13 cellular contexts compared by ENCODE assay signal in genomic region chr7:104328970-104329825, GRCh38. TPM values are rescaled to one million over a fixed set of nuclear protein-coding genes. Genes with fewer than 3 reads are reported as not detected.
DNase-seq lines count a peak whose midpoint lies in the region; ATAC-seq and TF ChIP-seq lines count a peak whose summit lies in the region.
"Had no signal": no experiment of that assay in that cellular context is flagged by ENCODE, and none has a peak within 500 bp of the region (broad histone marks: within the 10 kb centered on the region; RNA-seq: fewer than 3 reads in every experiment).

No MANE protein-coding gene starts in this region.

- TF ChIP-seq CTCF in cardiac muscle cell (IDR thresholded peaks at IDR 0.05; ENCODE audit: low read depth, low read length) (no peak), vagina (IDR thresholded peaks at IDR 0.05) (no peak)

- DNase-seq in cardiac muscle cell (ENCODE audit: low read depth in 1 of 2, low spot score in 1 of 2) (peak in 1 of 2 donors; percentile 2), cardiac septum (ENCODE audit: low spot score) (no peak), left kidney (ENCODE audit: low read depth, low spot score) (peak; percentile 10), vagina (ENCODE audit: extremely low spot score in 2 of 2) (no peak), DMS114 treated with DMSO at 0.1 percent for 48 hours (lab: John Stamatoyannopoulos, UW; ENCODE audit: unreplicated experiment) (no peak)
- no peak for DNase-seq in activated T-helper 1 cell treated with anti-CD3 and anti-CD28 coated beads, Interleukin-12 subunit alpha, Interleukin-12 subunit beta, Interleukin-2, Interleukin-4 antibody, amounts not matched to agents 30 ng/mL and 10 ng/mL and 1 ng/mL, durations not matched to agents 14 hours and 24 hours and 36 hours (ENCODE audit: low spot score)
- DNase-seq: amniotic stem cell, DMS153, transverse colon had no signal

- peaks cover 8% of the 10 kb centered on the region for H3K4me1 Mint-ChIP-seq in activated T-helper 1 cell treated with anti-CD3 and anti-CD28 coated beads, Interleukin-12 subunit alpha, Interleukin-12 subunit beta, Interleukin-2, Interleukin-4 antibody, amounts not matched to agents 30 ng/mL and 10 ng/mL and 1 ng/mL, durations not matched to agents 14 hours and 24 hours and 36 hours (ENCODE audit: low read depth)

- peaks cover 48% of the 10 kb centered on the region for H3K27me3 Mint-ChIP-seq in activated T-helper 1 cell treated with anti-CD3 and anti-CD28 coated beads, Interleukin-12 subunit alpha, Interleukin-12 subunit beta, Interleukin-2, Interleukin-4 antibody, amounts not matched to agents 30 ng/mL and 10 ng/mL and 1 ng/mL, durations not matched to agents 14 hours and 24 hours and 36 hours (ENCODE audit: insufficient read depth)

- H3K27me3 ChIP-seq in cardiac muscle cell, result peaks cover 95% of the 10 kb centered on the region
- H3K27me3 ChIP-seq in vagina, result no peaks in the 10 kb centered on the region

- no peak for ATAC-seq in HG03442 (IDR thresholded peaks at IDR 0.05; ENCODE audit: unreplicated experiment)
- no peak for ATAC-seq in HG03159 (IDR thresholded peaks at IDR 0.05; ENCODE audit: unreplicated experiment)

- H3K4me1 ChIP-seq in cardiac muscle cell (ENCODE audit: low read depth) (peaks cover 8% of the 10 kb centered on the region), vagina (peaks cover 15% of the 10 kb centered on the region)

- no peak for TF ChIP-seq POLR2A in vagina (IDR thresholded peaks at IDR 0.05)

- H3K9me3 ChIP-seq in cardiac muscle cell (ENCODE audit: low read depth) (no peaks in the 10 kb centered on the region), vagina (no peaks in the 10 kb centered on the region)
- H3K9me3 ChIP-seq: SJSA1, transverse colon had no signal

- no peaks in the 10 kb centered on the region for H3K9me3 Mint-ChIP-seq in activated T-helper 1 cell treated with anti-CD3 and anti-CD28 coated beads, Interleukin-12 subunit alpha, Interleukin-12 subunit beta, Interleukin-2, Interleukin-4 antibody, amounts not matched to agents 30 ng/mL and 10 ng/mL and 1 ng/mL, durations not matched to agents 14 hours and 24 hours and 36 hours

- peak overlapping the region; percentile 49 for H3K4me3 Mint-ChIP-seq in activated T-helper 1 cell treated with anti-CD3 and anti-CD28 coated beads, Interleukin-12 subunit alpha, Interleukin-12 subunit beta, Interleukin-2, Interleukin-4 antibody, amounts not matched to agents 30 ng/mL and 10 ng/mL and 1 ng/mL, durations not matched to agents 14 hours and 24 hours and 36 hours

- intact Hi-C loops in cardiac septum (cut with DNase I) (no loop called here), vagina (cut with DNase I) (no loop called here)
- intact Hi-C loops in activated T-helper 1 cell treated with anti-CD3 and anti-CD28 coated beads, Interleukin-12 subunit alpha, Interleukin-12 subunit beta, Interleukin-2, Interleukin-4 antibody, amounts not matched to agents 30 ng/mL and 10 ng/mL and 1 ng/mL, durations not matched to agents 14 hours and 24 hours and 36 hours (cut with micrococcal nuclease), result no loop called here

- H3K27ac ChIP-seq in cardiac muscle cell (no peak overlapping the region), vagina (no peak overlapping the region)
- H3K27ac ChIP-seq: SJSA1 had no signal

- H3K36me3 Mint-ChIP-seq in activated T-helper 1 cell treated with anti-CD3 and anti-CD28 coated beads, Interleukin-12 subunit alpha, Interleukin-12 subunit beta, Interleukin-2, Interleukin-4 antibody, amounts not matched to agents 30 ng/mL and 10 ng/mL and 1 ng/mL, durations not matched to agents 14 hours and 24 hours and 36 hours (ENCODE audit: low read depth), result no peaks in the 10 kb centered on the region

- no peaks in the 10 kb centered on the region for H3K36me3 ChIP-seq in cardiac muscle cell
- no peaks in the 10 kb centered on the region for H3K36me3 ChIP-seq in vagina
- H3K36me3 ChIP-seq: SJSA1, transverse colon had no signal

- H3K4me3 ChIP-seq in cardiac muscle cell (peak overlapping the region; percentile 26), vagina (peak overlapping the region; percentile 31 to 41)
- H3K4me3 ChIP-seq: SJSA1 had no signal

- H3K27ac Mint-ChIP-seq in activated T-helper 1 cell treated with anti-CD3 and anti-CD28 coated beads, Interleukin-12 subunit alpha, Interleukin-12 subunit beta, Interleukin-2, Interleukin-4 antibody, amounts not matched to agents 30 ng/mL and 10 ng/mL and 1 ng/mL, durations not matched to agents 14 hours and 24 hours and 36 hours, result no peak overlapping the region

RNA-seq across cellular contexts. Expression of gene LHFPL3, which starts 0.8 kb away (rescaled TPM):
- total RNA-seq in cardiac muscle cell (not detected in 2 replicates), cardiac septum (not detected), vagina (not detected)
- polyA plus RNA-seq in cardiac muscle cell, result not detected in 2 replicates
- total RNA-seq in activated T-helper 1 cell treated with anti-CD3 and anti-CD28 coated beads, Interleukin-12 subunit alpha, Interleukin-12 subunit beta, Interleukin-2, Interleukin-4 antibody, amounts not matched to agents 30 ng/mL and 10 ng/mL and 1 ng/mL, durations not matched to agents 14 hours and 24 hours and 36 hours, result not detected in 2 replicates
- total RNA-seq: SJSA1, skeletal muscle tissue had no signal
